In genomic region chr6:31701666-31702420, GRCh38 we compare ENCODE assay signal across 1 cellular context.
TF ChIP-seq lines count a peak whose summit lies in the region.

No MANE protein-coding gene starts in this region.

TF ChIP-seq in H1, 55 proteins besides CTCF, POLR2A, EP300 and RAD21:
- TF ChIP-seq CTBP2 (IDR thresholded peaks at IDR 0.05; ENCODE audit: borderline replicate concordance, insufficient read depth, insufficient read length, low read length), result no peak
- TF ChIP-seq TAF1 (IDR thresholded peaks at IDR 0.05; ENCODE audit: low read depth, low read length), result no peak
- TF ChIP-seq SRF (IDR thresholded peaks at IDR 0.05; ENCODE audit: low read depth, low read length), result no peak
TF ChIP-seq in H1: peak in this region for 0.
